9 cellular contexts compared by ENCODE assay signal in the genomic region with DNA sequence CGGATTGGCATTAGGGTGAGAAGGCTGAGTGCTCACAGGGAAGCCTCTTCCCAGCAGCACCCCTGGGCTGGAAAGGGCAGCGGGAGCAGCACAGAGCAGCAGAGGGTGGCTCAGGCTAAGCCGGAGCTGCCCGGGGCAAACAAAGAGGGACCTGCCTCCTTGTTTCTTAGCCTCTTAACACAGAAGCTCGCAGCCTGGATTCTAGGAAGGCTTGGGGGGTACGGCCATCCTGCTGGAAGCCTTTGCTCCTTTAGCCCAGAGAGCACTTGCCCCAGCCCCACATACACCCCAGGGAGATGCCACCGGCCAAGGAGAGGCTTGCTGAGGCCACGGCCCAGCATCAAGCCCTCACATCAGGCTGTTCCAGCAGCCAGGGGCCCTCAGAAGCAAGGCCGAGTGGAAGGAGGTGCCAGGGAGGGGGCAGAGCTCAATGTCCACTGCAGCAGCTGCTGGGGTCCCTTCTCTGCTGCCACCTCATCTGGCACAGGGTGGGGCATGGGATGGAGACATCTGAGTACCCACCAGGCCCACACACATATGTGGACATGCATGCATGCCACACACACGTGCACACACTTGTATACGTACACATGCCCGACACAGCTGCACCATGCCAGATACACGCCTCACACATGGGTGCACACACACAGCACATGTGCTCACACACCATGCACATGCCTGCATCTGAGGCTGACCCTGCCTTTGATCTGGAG. TPM values are rescaled to one million over a fixed set of nuclear protein-coding genes. Genes with fewer than 3 reads are reported as not detected.
DNase-seq lines count a peak whose midpoint lies in the region; ATAC-seq and TF ChIP-seq lines count a peak whose summit lies in the region.
"Had no signal": no experiment of that assay in that cellular context is flagged by ENCODE, and none has a peak within 500 bp of the region (broad histone marks: within the 10 kb centered on the region; RNA-seq: fewer than 3 reads in every experiment).

No MANE protein-coding gene starts in this region.

- DNase-seq in HPDE6-E6E7 (ENCODE audit: extremely low spot score) (peak; percentile 68), breast epithelium (ENCODE audit: low spot score in 2 of 2) (peak; percentile 26 to 61), left lobe of liver (ENCODE audit: low spot score) (peak; percentile 60), stomach (peak; percentile 59), NCI-H187 (lab: John Stamatoyannopoulos, UW) (no peak), activated gamma-delta T cell (lab: John Stamatoyannopoulos, UW) (no peak)
- no peak for DNase-seq in stimulated activated CD4-positive, alpha-beta T cell treated with anti-CD3 and anti-CD28 coated beads, Interleukin-2, amount 100 ng/mL, for 48 hours
- DNase-seq: activated CD4-positive, alpha-beta T cell treated with anti-CD3 and anti-CD28 coated beads for 4 hours had no signal

- H3K27me3 ChIP-seq in breast epithelium (no peaks in the 10 kb centered on the region), stomach (no peaks in the 10 kb centered on the region)

- H3K9me3 ChIP-seq in breast epithelium (no peaks in the 10 kb centered on the region), stomach (no peaks in the 10 kb centered on the region)

- H3K4me1 ChIP-seq in breast epithelium (peaks cover 12 to 17% of the 10 kb centered on the region in 2 donors), stomach (peaks cover 33 to 51% (median 42%) of the 10 kb centered on the region in 4 donors)

- no peak for TF ChIP-seq EP300 in stomach (IDR thresholded peaks at IDR 0.05)

- intact Hi-C loops in breast epithelium (cut with DNase I; ENCODE audit: low total_unique reads) = loop anchor here (2.0 kb wide), 1 partner anchor 64 kb away; no protein-coding TSS in a partner anchor
- intact Hi-C loops in stomach (cut with DNase I; ENCODE audit: low total_unique reads) = no loop called here

- TF ChIP-seq POLR2A in breast epithelium (IDR thresholded peaks at IDR 0.05) = no peak
- TF ChIP-seq POLR2A in stomach (IDR thresholded peaks at IDR 0.05) = no peak

- no peaks in the 10 kb centered on the region for H3K36me3 ChIP-seq in breast epithelium
- no peaks in the 10 kb centered on the region for H3K36me3 ChIP-seq in stomach

- ATAC-seq in left lobe of liver = peak; percentile 85
- no peak for ATAC-seq in HG03108 (IDR thresholded peaks at IDR 0.05; ENCODE audit: unreplicated experiment)

- 24 to 44% (median 39%) methylated on average over 5 to 13 of the region's 13 CpGs for WGBS in stomach, 5 donors

- TF ChIP-seq CTCF in breast epithelium (IDR thresholded peaks at IDR 0.05) (no peak), stomach (IDR thresholded peaks at IDR 0.05) (no peak)

- peak overlapping the region; percentile 92 to 95 for H3K27ac ChIP-seq in breast epithelium
- H3K27ac ChIP-seq in stomach = peak overlapping the region; percentile 75 to 95 (median 87)

- H3K4me3 ChIP-seq in breast epithelium (peak overlapping the region in 1 of 3 donors; percentile 1), stomach (no peak overlapping the region)

RNA-seq across cellular contexts. Expression of gene SPON2, which starts 20.3 kb away (rescaled TPM):
- total RNA-seq in breast epithelium (10 to 100 TPM; 35.3 to 59.4 (median 36.1) TPM), left lobe of liver (54.3 TPM), stomach (100 to 1,000 TPM in 1 of 5 donors, 10 to 100 TPM in 4; 12.8 to 224 (median 63.9) TPM)
- polyA plus RNA-seq in stomach = 10 to 100 TPM; 20.1 to 54.6 (median 40.6) TPM

RNA-seq across cellular contexts. Expression of gene CTBP1, which starts 56.3 kb away (rescaled TPM):
- total RNA-seq in breast epithelium (100 to 1,000 TPM; 130 to 159 (median 133) TPM), left lobe of liver (97.0 TPM), stomach (100 to 1,000 TPM in 3 of 5 donors, 10 to 100 TPM in 2; 85.0 to 415 (median 227) TPM)
- polyA plus RNA-seq in stomach = 10 to 100 TPM; 72.7 to 90.4 (median 83.5) TPM

Comparison
In these comparisons a context has a peak if more than half of its experiments do, and no peak if none do; other contexts are left out.
1. DNase-seq: peak in HPDE6-E6E7 (single experiment), breast epithelium (2 of 2), left lobe of liver (single experiment) and stomach (single experiment); none in NCI-H187 (0 of 2), activated gamma-delta T cell (single experiment) and stimulated activated CD4-positive, alpha-beta T cell treated with anti-CD3 and anti-CD28 coated beads, Interleukin-2, amount 100 ng/mL, for 48 hours (0 of 2).